8 cellular contexts compared by ENCODE assay signal in the genomic region with DNA sequence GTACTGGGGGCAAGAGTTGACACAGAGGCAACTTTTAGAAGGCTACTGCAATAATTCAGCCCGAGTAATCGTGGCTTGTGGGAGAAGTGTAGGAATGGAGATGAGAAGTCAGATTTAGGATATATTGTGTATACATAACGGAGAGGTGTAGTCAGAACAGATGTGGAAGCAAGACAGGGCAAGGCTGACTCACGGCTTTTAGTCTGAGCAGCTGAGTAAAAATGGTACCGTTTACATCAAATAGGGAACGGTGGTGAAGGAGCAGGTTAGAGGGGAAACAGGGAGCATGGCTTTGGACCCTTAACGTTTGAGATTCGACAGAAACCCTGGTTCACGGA.
DNase-seq lines count a peak whose midpoint lies in the region; ATAC-seq lines count a peak whose summit lies in the region.

No MANE protein-coding gene starts in this region.

- peak overlapping the region; percentile 83 for H3K4me3 ChIP-seq in rectal smooth muscle tissue (ENCODE audit: low read length)

- H3K9ac ChIP-seq in rectal smooth muscle tissue (ENCODE audit: low read length), result peak overlapping the region; percentile 86

- peak overlapping the region; percentile 99 for H3K27ac ChIP-seq in rectal smooth muscle tissue (ENCODE audit: low read depth, low read length)

- peaks cover 23% of the 10 kb centered on the region for H3K4me1 ChIP-seq in rectal smooth muscle tissue (ENCODE audit: control insufficient read depth, insufficient read depth, low read length)

- H3K36me3 ChIP-seq in rectal smooth muscle tissue (ENCODE audit: control insufficient read depth, insufficient read depth, low read length), result no peaks in the 10 kb centered on the region

- ATAC-seq in GM18517 (IDR thresholded peaks at IDR 0.05; ENCODE audit: unreplicated experiment) (peak; percentile 19), HG03354 (IDR thresholded peaks at IDR 0.05; ENCODE audit: poor library complexity, severe bottlenecking, unreplicated experiment) (peak; percentile 24)

- DNase-seq in AG08396 (ENCODE audit: low spot score), result peak; percentile 77
- peak; percentile 30 to 35 for DNase-seq in activated CD4-positive, alpha-beta T cell treated with anti-CD3 and anti-CD28 coated beads, Interleukin-2, amount 50 U/mL, for 4 hours
- DNase-seq in fibroblast of peridontal ligament (ENCODE audit: extremely low read depth), result peak; percentile 68
- DNase-seq in pons (ENCODE audit: low spot score), result no peak
- no peak for DNase-seq in UCSD-AML1 (lab: John Stamatoyannopoulos, UW; ENCODE audit: unreplicated experiment)

- no peaks in the 10 kb centered on the region for H3K27me3 ChIP-seq in rectal smooth muscle tissue (ENCODE audit: control insufficient read depth, insufficient read depth, low read length)

Comparison
In these comparisons a context has a peak if more than half of its experiments do, and no peak if none do; other contexts are left out.
1. DNase-seq: peak in AG08396 (single experiment), activated CD4-positive, alpha-beta T cell treated with anti-CD3 and anti-CD28 coated beads, Interleukin-2, amount 50 U/mL, for 4 hours (2 of 2) and fibroblast of peridontal ligament (single experiment); none in pons (single experiment) and UCSD-AML1 (single experiment).